In genomic region chr18:58953627-58954026, GRCh38 we compare ENCODE assay signal across 1 cellular context.
TF ChIP-seq lines count a peak whose summit lies in the region.

No MANE protein-coding gene starts in this region.

TF ChIP-seq in GM23338, 12 proteins besides CTCF, POLR2A, EP300 and RAD21:
- TF ChIP-seq, protein P1, sequence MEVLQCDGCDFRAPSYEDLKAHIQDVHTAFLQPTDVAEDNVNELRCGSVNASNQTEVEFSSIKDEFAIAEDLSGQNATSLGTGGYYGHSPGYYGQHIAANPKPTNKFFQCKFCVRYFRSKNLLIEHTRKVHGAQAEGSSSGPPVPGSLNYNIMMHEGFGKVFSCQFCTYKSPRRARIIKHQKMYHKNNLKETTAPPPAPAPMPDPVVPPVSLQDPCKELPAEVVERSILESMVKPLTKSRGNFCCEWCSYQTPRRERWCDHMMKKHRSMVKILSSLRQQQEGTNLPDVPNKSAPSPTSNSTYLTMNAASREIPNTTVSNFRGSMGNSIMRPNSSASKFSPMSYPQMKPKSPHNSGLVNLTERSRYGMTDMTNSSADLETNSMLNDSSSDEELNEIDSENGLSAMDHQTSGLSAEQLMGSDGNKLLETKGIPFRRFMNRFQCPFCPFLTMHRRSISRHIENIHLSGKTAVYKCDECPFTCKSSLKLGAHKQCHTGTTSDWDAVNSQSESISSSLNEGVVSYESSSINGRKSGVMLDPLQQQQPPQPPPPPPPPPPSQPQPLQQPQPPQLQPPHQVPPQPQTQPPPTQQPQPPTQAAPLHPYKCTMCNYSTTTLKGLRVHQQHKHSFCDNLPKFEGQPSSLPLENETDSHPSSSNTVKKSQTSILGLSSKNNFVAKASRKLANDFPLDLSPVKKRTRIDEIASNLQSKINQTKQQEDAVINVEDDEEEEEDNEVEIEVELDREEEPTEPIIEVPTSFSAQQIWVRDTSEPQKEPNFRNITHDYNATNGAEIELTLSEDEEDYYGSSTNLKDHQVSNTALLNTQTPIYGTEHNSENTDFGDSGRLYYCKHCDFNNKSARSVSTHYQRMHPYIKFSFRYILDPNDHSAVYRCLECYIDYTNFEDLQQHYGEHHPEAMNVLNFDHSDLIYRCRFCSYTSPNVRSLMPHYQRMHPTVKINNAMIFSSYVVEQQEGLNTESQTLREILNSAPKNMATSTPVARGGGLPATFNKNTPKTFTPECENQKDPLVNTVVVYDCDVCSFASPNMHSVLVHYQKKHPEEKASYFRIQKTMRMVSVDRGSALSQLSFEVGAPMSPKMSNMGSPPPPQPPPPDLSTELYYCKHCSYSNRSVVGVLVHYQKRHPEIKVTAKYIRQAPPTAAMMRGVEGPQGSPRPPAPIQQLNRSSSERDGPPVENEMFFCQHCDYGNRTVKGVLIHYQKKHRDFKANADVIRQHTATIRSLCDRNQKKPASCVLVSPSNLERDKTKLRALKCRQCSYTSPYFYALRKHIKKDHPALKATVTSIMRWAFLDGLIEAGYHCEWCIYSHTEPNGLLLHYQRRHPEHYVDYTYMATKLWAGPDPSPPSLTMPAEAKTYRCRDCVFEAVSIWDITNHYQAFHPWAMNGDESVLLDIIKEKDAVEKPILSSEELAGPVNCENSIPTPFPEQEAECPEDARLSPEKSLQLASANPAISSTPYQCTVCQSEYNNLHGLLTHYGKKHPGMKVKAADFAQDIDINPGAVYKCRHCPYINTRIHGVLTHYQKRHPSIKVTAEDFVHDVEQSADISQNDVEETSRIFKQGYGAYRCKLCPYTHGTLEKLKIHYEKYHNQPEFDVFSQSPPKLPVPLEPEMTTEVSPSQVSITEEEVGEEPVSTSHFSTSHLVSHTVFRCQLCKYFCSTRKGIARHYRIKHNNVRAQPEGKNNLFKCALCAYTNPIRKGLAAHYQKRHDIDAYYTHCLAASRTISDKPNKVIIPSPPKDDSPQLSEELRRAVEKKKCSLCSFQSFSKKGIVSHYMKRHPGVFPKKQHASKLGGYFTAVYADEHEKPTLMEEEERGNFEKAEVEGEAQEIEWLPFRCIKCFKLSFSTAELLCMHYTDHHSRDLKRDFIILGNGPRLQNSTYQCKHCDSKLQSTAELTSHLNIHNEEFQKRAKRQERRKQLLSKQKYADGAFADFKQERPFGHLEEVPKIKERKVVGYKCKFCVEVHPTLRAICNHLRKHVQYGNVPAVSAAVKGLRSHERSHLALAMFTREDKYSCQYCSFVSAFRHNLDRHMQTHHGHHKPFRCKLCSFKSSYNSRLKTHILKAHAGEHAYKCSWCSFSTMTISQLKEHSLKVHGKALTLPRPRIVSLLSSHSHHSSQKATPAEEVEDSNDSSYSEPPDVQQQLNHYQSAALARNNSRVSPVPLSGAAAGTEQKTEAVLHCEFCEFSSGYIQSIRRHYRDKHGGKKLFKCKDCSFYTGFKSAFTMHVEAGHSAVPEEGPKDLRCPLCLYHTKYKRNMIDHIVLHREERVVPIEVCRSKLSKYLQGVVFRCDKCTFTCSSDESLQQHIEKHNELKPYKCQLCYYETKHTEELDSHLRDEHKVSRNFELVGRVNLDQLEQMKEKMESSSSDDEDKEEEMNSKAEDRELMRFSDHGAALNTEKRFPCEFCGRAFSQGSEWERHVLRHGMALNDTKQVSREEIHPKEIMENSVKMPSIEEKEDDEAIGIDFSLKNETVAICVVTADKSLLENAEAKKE (CRISPR knock-in tag; IDR thresholded peaks at IDR 0.05) = no peak
- TF ChIP-seq POLR2AphosphoS5 (IDR thresholded peaks at IDR 0.05; ENCODE audit: low read depth) (no peak), ZNF331 (CRISPR knock-in tag; IDR thresholded peaks at IDR 0.05; ENCODE audit: low read depth) (no peak), REST (IDR thresholded peaks at IDR 0.05; ENCODE audit: unreplicated experiment) (no peak), STAT1 (IDR thresholded peaks at IDR 0.05; ENCODE audit: unreplicated experiment) (no peak), CREB1 (CRISPR knock-in tag; IDR thresholded peaks at IDR 0.05; ENCODE audit: low read depth) (no peak), ZNF114 (CRISPR knock-in tag; IDR thresholded peaks at IDR 0.05) (no peak)
